Comparison of ENCODE assay signal across 8 cellular contexts in the genomic region with DNA sequence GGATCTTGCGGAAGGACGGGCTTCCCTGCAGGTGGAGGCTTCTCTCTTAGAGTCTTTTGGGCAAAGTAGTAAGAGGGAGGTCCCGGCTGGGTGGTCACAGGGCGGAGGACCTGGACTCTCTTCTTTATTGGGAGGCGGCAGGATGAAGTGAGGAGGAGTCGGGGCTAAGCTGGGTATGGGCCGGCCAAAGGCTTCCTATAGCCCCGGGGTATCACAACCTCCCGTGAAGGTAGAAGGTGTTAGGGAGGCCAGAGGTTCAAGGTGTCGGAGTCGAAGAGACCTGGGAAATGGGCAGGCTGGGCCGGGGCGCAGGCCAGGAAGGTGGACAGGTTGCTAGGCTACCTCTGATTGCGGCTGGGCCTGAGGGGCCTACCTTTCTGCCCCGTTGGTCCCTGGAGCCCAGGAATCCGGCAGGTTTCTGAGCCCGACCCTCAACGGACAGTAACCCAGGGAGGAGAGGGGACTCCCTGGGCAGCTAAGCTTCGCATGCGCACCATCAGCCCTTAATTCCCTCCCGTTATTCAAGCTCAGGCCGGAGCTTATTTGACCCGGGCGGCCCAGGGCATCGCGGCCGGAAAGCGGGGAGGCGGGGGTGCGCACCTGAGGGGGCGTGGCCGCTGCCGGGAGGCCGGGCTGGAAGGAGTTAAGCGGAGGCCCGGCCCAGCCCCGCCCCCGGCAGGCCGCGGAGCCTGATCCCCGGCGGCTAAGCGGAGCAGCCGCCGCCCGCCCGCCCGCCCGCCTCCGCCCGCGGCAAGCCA. TPM values are rescaled to one million over a fixed set of nuclear protein-coding genes. Genes with fewer than 3 reads are reported as not detected.
DNase-seq lines count a peak whose midpoint lies in the region; ATAC-seq and TF ChIP-seq lines count a peak whose summit lies in the region.

Gene TESK1 (plus strand): TSS at position 685 of the 758 bp plus-strand sequence. CDS start 358 bp downstream, outside the sequence.

- no peak for TF ChIP-seq POLR2A in lower leg skin (IDR thresholded peaks at IDR 0.05)

- TF ChIP-seq CTCF in A673 (conservative IDR thresholded peaks at IDR 0.05; ENCODE audit: low read depth, low read length) (no peak), lower leg skin (IDR thresholded peaks at IDR 0.05) (no peak)

- H3K9me3 ChIP-seq in A673 (ENCODE audit: low read depth, low read length, poor library complexity, severe bottlenecking): no peaks in the 10 kb centered on the region

- POLR2A ChIA-PET in A673 (lab: Charles Lee; ENCODE audit: low non-redundant PET): no interaction called here
- POLR2A ChIA-PET in activated CD4-positive, alpha-beta memory T cell treated with anti-CD3 and anti-CD28 coated beads for 36 hours (lab: Charles Lee): interaction anchor here (0.6 to 1.3 kb wide), 6 partner anchors 12 to 1495 kb away, joined by 3 to 7 read pairs (median 4); partner anchors contain the start of genes CCDC107, CREB3, RMRP and TLN1

- H3K27ac Mint-ChIP-seq in activated CD4-positive, alpha-beta memory T cell treated with anti-CD3 and anti-CD28 coated beads for 36 hours: peak within 1 kb of the TSS; percentile 98

- no peaks in the 10 kb centered on the region for H3K4me1 ChIP-seq in A673 (ENCODE audit: insufficient read depth, low read length, poor library complexity, severe bottlenecking)

- peaks cover 11% of the 10 kb centered on the region for H3K36me3 ChIP-seq in A673 (ENCODE audit: insufficient read depth, low read length, poor library complexity, severe bottlenecking)

- intact Hi-C loops in A673 (cut with micrococcal nuclease; ENCODE audit: unreplicated experiment) (loop anchor here (5.0 to 10.0 kb wide), 3 partner anchors 43 to 487 kb away; partner anchors contain the start of genes ATOSB, HINT2 and SPAG8), lower leg skin (cut with DNase I; ENCODE audit: low total_unique reads) (no loop called here)
- intact Hi-C loops in activated CD4-positive, alpha-beta memory T cell treated with anti-CD3 and anti-CD28 coated beads for 36 hours (cut with micrococcal nuclease): loop anchor here (1.0 to 10.0 kb wide), 11 partner anchors 15 to 615 kb away; partner anchors contain the start of genes ATOSB, CCDC107, CREB3 and DNAJB5

- no TSS peak for BruUV-seq in A673 (replicated peaks; lab: Mats Ljungman, UMichigan)

- peak within 1 kb of the TSS; percentile 97 for H3K4me3 Mint-ChIP-seq in activated CD4-positive, alpha-beta memory T cell treated with anti-CD3 and anti-CD28 coated beads for 36 hours

- H3K4me1 Mint-ChIP-seq in activated CD4-positive, alpha-beta memory T cell treated with anti-CD3 and anti-CD28 coated beads for 36 hours (ENCODE audit: low read depth): peaks cover 29% of the 10 kb centered on the region

- 0% methylated on average over 27 to 47 of the region's 52 CpGs for WGBS in lower leg skin, 2 donors

- no peaks in the 10 kb centered on the region for H3K9me3 Mint-ChIP-seq in activated CD4-positive, alpha-beta memory T cell treated with anti-CD3 and anti-CD28 coated beads for 36 hours

- no peaks in the 10 kb centered on the region for H3K27me3 ChIP-seq in A673 (replicated peaks; ENCODE audit: insufficient read depth, low read depth, low read length, poor library complexity)

- CTCF ChIA-PET in A673 (lab: Charles Lee): no interaction called here
- CTCF ChIA-PET in activated CD4-positive, alpha-beta memory T cell treated with anti-CD3 and anti-CD28 coated beads for 36 hours (lab: Charles Lee): interaction anchor here (0.7 to 2.1 kb wide), 7 partner anchors 12 to 620 kb away, joined by 3 to 29 read pairs (median 10); partner anchors contain the start of genes ARHGEF39 and SIT1

- ATAC-seq in GM18858 (IDR thresholded peaks at IDR 0.05; ENCODE audit: unreplicated experiment): peak; percentile 23
- ATAC-seq in HG03108 (IDR thresholded peaks at IDR 0.05; ENCODE audit: unreplicated experiment): peak; percentile 36

- peak within 1 kb of the TSS; percentile 79 for H3K4me3 ChIP-seq in A673 (ENCODE audit: low read depth, low read length, poor library complexity, severe bottlenecking)
- peak within 1 kb of the TSS; percentile 56 for H3K4me3 ChIP-seq in lower leg skin (ENCODE audit: low read depth, poor library complexity, severe bottlenecking)

- peaks cover 8% of the 10 kb centered on the region for H3K36me3 Mint-ChIP-seq in activated CD4-positive, alpha-beta memory T cell treated with anti-CD3 and anti-CD28 coated beads for 36 hours

- DNase-seq in A673 (ENCODE audit: low spot score) (peak; percentile 79), NCI-H460 (ENCODE audit: extremely low read depth, low read depth) (peak; percentile 48), ecto neural progenitor cell (ENCODE audit: low spot score) (peak; percentile 88), lower leg skin (ENCODE audit: low spot score in 2 of 2) (peak; percentile 58 to 94)
- DNase-seq in activated CD4-positive, alpha-beta memory T cell treated with anti-CD3 and anti-CD28 coated beads for 36 hours: peak; percentile 89
- peak; percentile 83 for DNase-seq in stimulated activated CD4-positive, alpha-beta T cell treated with anti-CD3 and anti-CD28 coated beads, Interleukin-4, amount 100 ng/mL, for 24 hours

- H3K27ac ChIP-seq in A673 (ENCODE audit: low read depth, low read length, poor library complexity, severe bottlenecking): peak within 1 kb of the TSS; percentile 63

- H3K27me3 Mint-ChIP-seq in activated CD4-positive, alpha-beta memory T cell treated with anti-CD3 and anti-CD28 coated beads for 36 hours: no peaks in the 10 kb centered on the region

RNA-seq across cellular contexts. Expression of gene TESK1, which starts in this region (rescaled TPM):
- total RNA-seq in A673 (2021) (31.8 and 31.9 TPM in 2 replicates), lower leg skin (10 to 100 TPM; 20.8 to 43.5 (median 33.0) TPM)
- 7.8 and 8.5 TPM in 2 replicates for total RNA-seq in NCI-H460 (2014; rRNA removed; shearing (Covaris generic))
- 13.2 and 20.0 TPM in 2 replicates for polyA plus RNA-seq in NCI-H460 (2014; cell fraction: nucleus; rRNA removed)
- 10 to 100 TPM; 31.0 to 34.7 TPM for total RNA-seq in activated CD4-positive, alpha-beta memory T cell treated with anti-CD3 and anti-CD28 coated beads for 36 hours

Comparison
In these comparisons a context has a peak if more than half of its experiments do, and no peak if none do; other contexts are left out.
1. Peak in every context shown above with its lines: DNase-seq, ATAC-seq, H3K4me3 ChIP-seq and H3K27ac ChIP-seq.